ENCODE assay signal across 8 cellular contexts in the genomic region with DNA sequence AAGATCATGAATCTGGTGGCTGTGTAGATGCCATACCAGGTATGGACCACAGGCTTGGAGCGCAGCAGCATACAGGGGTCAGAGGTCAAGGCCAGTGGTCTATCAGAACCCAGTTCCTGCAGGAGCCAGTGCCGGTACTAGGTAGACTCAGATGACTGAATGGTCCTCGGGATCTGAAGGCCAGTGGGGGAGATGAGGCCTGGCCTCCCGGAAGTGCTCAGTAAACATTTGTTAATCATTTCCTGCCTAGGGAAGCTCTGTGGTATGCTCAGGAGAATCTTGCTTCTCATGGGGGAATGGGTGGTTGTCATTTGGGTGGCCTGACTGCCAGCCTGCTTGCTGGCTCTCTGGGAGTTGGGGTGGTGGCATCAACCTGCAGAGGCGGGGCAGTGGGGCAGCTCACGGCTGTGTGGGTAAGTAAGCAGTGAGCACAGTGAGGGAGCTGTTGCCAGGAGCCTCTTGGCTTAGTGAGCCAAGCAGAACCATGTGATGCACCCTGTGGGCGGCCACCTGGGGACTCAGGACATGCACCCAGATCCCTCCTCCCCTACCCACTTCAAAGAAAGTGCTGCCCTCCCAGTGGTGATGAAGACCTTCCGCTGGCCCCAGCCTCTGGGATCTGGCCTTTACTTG. TPM values are rescaled to one million over a fixed set of nuclear protein-coding genes. Genes with fewer than 3 reads are reported as not detected.
A peak's percentile ranks its signal among the peaks of the same experiment; 100 is the strongest.
DNase-seq lines count a peak whose midpoint lies in the region; ATAC-seq and TF ChIP-seq lines count a peak whose summit lies in the region.

No MANE protein-coding gene starts in this region.

- H3K9me3 Mint-ChIP-seq in chondrocyte (ENCODE audit: low read depth): no peaks in the 10 kb centered on the region

- no peak overlapping the region for H3K27ac Mint-ChIP-seq in chondrocyte (ENCODE audit: unreplicated experiment)

- no peaks in the 10 kb centered on the region for H3K27me3 Mint-ChIP-seq in chondrocyte (ENCODE audit: low read depth)

- peak; percentile 66 for ATAC-seq in HG03108 (IDR thresholded peaks at IDR 0.05; ENCODE audit: unreplicated experiment)

- peaks cover 25% of the 10 kb centered on the region for H3K4me1 Mint-ChIP-seq in chondrocyte (ENCODE audit: low read depth)

- TF ChIP-seq CTCF in chondrocyte (IDR thresholded peaks at IDR 0.05): no peak

- H3K36me3 Mint-ChIP-seq in chondrocyte (ENCODE audit: low read depth): no peaks in the 10 kb centered on the region

- no peak overlapping the region for H3K4me3 Mint-ChIP-seq in chondrocyte (ENCODE audit: unreplicated experiment)

- DNase-seq in SIG-M5 treated with dmso at 0.1 percent for 504 hours (lab: John Stamatoyannopoulos, UW; ENCODE audit: unreplicated experiment): peak; percentile 20
- DNase-seq in SIG-M5 (lab: John Stamatoyannopoulos, UW): no peak
- DNase-seq in SW480 (ENCODE audit: low spot score): peak; percentile 99
- peak; percentile 70 for DNase-seq in chondrocyte (ENCODE audit: low spot score)
- peak; percentile 71 for DNase-seq in stimulated activated CD4-positive, alpha-beta T cell treated with anti-CD3 and anti-CD28 coated beads, Interleukin-1b, Interleukin-23, amount 100 ng/mL, for 48 hours
- DNase-seq in medulla oblongata (ENCODE audit: extremely low spot score): no peak
- DNase-seq in SK-N-DZ (ENCODE audit: low spot score): no peak

RNA-seq across cellular contexts. Expression of a gene that starts 33.0 kb away (rescaled TPM):
- total RNA-seq in chondrocyte: 5.9 to 18.1 TPM (median 16.4 TPM) in 3 replicates
- polyA plus RNA-seq in SK-N-DZ (2014; cell fraction: cytosol; rRNA removed): 0.14 and 0.30 TPM in 2 replicates
- 0.12 TPM in 1 of 2 replicates, not detected in the other for polyA plus RNA-seq in SK-N-DZ (2014; cell fraction: nucleus; rRNA removed)

Comparison
In these comparisons a context has a peak if more than half of its experiments do, and no peak if none do; other contexts are left out.
1. DNase-seq: peak in SIG-M5 treated with dmso at 0.1 percent for 504 hours (single experiment), SW480 (single experiment), chondrocyte (single experiment) and stimulated activated CD4-positive, alpha-beta T cell treated with anti-CD3 and anti-CD28 coated beads, Interleukin-1b, Interleukin-23, amount 100 ng/mL, for 48 hours (single experiment); none in SIG-M5 (single experiment), medulla oblongata (single experiment) and SK-N-DZ (single experiment).